Comparison of ENCODE assay signal across 9 cellular contexts in genomic region chr6:35047265-35048011, GRCh38.
DNase-seq lines count a peak whose midpoint lies in the region; ATAC-seq, FAIRE-seq and TF ChIP-seq lines count a peak whose summit lies in the region.
"Had no signal": no experiment of that assay in that cellular context is flagged by ENCODE, and none has a peak within 500 bp of the region (broad histone marks: within the 10 kb centered on the region; RNA-seq: fewer than 3 reads in every experiment).

No MANE protein-coding gene starts in this region.

- TF ChIP-seq CTCF in HFFc6 (IDR thresholded peaks at IDR 0.05) = no peak

- ATAC-seq in GM19397 (IDR thresholded peaks at IDR 0.05; ENCODE audit: unreplicated experiment) = no peak

- no peaks in the 10 kb centered on the region for H3K36me3 Mint-ChIP-seq in HFFc6 (ENCODE audit: low read depth)

- peaks cover 34% of the 10 kb centered on the region for H3K4me1 Mint-ChIP-seq in HFFc6 (ENCODE audit: low read depth)

- H3K27me3 Mint-ChIP-seq in HFFc6 (ENCODE audit: insufficient read depth) = no peaks in the 10 kb centered on the region

- H3K4me3 ChIP-seq in skin epidermis = no peak overlapping the region
- H3K4me3 ChIP-seq: SJSA1 had no signal

- H3K27ac Mint-ChIP-seq in HFFc6 = peak overlapping the region; percentile 37; the same call in 1 of the 2 replicates

- DNase-seq in HFFc6 (peak; percentile 39), hepatic stellate cell (ENCODE audit: low spot score) (peak; percentile 68), H54 (ENCODE audit: insufficient read length, low spot score) (no peak), NCI-H1417 treated with DMSO at 0.1 percent for 48 hours (lab: John Stamatoyannopoulos, UW) (no peak)
- no peak for DNase-seq in activated CD8-positive, alpha-beta memory T cell treated with anti-CD3 and anti-CD28 coated beads, Interleukin-2, amount 50 U/mL, for 48 hours

- FAIRE-seq in H54 (lab: Jason Lieb, UNC) = no peak

- no peak for TF ChIP-seq POLR2A in H54 (IDR thresholded peaks at IDR 0.05; ENCODE audit: low read depth, low read length)

- H3K27ac ChIP-seq in adipose tissue (ENCODE audit: low read depth, low read length) (peak overlapping the region; percentile 60), skin epidermis (peak overlapping the region in 20 of 21 experiments; percentile 42 to 89 (median 76))
- H3K27ac ChIP-seq: SJSA1 had no signal

- H3K9me3 Mint-ChIP-seq in HFFc6 = no peaks in the 10 kb centered on the region

- WGBS in adipose tissue, 3 donors = 26 to 55% (median 28%) methylated on average over 7 of the region's 7 CpGs

- H3K4me3 Mint-ChIP-seq in HFFc6 = no peak overlapping the region

Comparison
In these comparisons a context has a peak if more than half of its experiments do, and no peak if none do; other contexts are left out.
1. DNase-seq: peak in HFFc6 (single experiment) and hepatic stellate cell (single experiment); none in H54 (single experiment), NCI-H1417 treated with DMSO at 0.1 percent for 48 hours (single experiment) and activated CD8-positive, alpha-beta memory T cell treated with anti-CD3 and anti-CD28 coated beads, Interleukin-2, amount 50 U/mL, for 48 hours (single experiment).